1 cellular context compared by ENCODE assay signal in the genomic region with DNA sequence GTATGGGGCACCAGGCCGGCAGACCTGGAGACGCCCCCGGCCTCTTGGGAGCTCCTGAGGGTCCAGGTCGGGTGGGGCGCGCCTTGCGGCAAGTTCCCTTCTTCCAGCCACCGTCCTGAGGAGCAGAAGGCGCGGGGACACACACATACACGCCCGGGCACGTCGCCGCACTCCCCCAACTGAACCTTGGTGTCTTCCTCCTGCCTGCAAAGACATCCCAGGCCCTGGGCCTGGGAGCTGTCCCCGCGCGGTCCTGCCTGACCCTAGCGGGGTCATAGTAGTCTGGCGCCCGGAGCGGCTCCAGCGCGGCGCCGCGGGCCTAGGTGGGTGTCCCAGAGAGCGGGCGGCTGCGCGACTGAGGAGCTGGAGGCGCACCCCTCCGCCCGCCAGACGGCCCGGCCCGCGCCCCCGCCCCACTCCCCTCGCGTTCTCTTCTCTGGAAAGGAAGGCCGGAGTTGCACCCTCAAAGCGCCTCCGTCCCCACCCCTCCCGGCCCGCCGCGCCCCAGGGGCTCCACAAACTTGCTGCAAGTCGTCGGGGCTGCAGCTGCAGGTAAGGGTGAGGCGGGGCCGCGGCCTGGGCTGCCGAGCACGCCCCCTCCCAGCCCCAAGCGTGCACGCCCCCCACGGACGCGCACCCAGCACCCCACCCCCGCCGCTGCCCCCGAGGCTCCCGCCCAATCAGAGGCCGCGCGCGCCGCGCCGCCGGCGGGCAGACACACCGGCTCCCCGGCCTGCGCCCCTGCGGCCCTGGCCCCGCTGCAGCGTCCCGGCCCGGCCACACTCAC.
TF ChIP-seq lines count a peak whose summit lies in the region.

No MANE protein-coding gene starts in this region.

TF ChIP-seq in HEK293, 187 proteins besides CTCF, POLR2A, EP300 and RAD21 (continued from another document):
- TF ChIP-seq, protein P1, sequence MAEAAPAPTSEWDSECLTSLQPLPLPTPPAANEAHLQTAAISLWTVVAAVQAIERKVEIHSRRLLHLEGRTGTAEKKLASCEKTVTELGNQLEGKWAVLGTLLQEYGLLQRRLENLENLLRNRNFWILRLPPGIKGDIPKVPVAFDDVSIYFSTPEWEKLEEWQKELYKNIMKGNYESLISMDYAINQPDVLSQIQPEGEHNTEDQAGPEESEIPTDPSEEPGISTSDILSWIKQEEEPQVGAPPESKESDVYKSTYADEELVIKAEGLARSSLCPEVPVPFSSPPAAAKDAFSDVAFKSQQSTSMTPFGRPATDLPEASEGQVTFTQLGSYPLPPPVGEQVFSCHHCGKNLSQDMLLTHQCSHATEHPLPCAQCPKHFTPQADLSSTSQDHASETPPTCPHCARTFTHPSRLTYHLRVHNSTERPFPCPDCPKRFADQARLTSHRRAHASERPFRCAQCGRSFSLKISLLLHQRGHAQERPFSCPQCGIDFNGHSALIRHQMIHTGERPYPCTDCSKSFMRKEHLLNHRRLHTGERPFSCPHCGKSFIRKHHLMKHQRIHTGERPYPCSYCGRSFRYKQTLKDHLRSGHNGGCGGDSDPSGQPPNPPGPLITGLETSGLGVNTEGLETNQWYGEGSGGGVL (tag by site-specific recombination; IDR thresholded peaks at IDR 0.05), result no peak
- TF ChIP-seq ZNF670 (tag by site-specific recombination; IDR thresholded peaks at IDR 0.05; ENCODE audit: low read depth) (no peak), SP2 (tag by site-specific recombination; IDR thresholded peaks at IDR 0.05) (no peak), ZBTB7A (tag by site-specific recombination; IDR thresholded peaks at IDR 0.05; ENCODE audit: low read depth) (no peak), KLF16 (tag by site-specific recombination; IDR thresholded peaks at IDR 0.05) (no peak), ZNF335 (tag by site-specific recombination; conservative IDR thresholded peaks at IDR 0.05) (peak; percentile 32; the same call in 1 of the 2 replicates), GLIS2 (tag by site-specific recombination; IDR thresholded peaks at IDR 0.05) (0 out of 2 replicates have a peak, but pooled peaks have one; percentile 2), ZNF16 (tag by site-specific recombination; IDR thresholded peaks at IDR 0.05; ENCODE audit: low read depth) (no peak), MEIS1 (CRISPR knock-in tag; IDR thresholded peaks at IDR 0.05; ENCODE audit: borderline replicate concordance) (no peak), ZSCAN16 (tag by site-specific recombination; IDR thresholded peaks at IDR 0.05) (no peak), ZNF571 (tag by site-specific recombination; IDR thresholded peaks at IDR 0.05) (no peak), ZNF221 (tag by site-specific recombination; IDR thresholded peaks at IDR 0.05; ENCODE audit: borderline replicate concordance) (no peak), PRDM1 (tag by site-specific recombination; IDR thresholded peaks at IDR 0.05) (no peak), ZBTB17 (tag by site-specific recombination; IDR thresholded peaks at IDR 0.05) (no peak)
- TF ChIP-seq, protein P2, sequence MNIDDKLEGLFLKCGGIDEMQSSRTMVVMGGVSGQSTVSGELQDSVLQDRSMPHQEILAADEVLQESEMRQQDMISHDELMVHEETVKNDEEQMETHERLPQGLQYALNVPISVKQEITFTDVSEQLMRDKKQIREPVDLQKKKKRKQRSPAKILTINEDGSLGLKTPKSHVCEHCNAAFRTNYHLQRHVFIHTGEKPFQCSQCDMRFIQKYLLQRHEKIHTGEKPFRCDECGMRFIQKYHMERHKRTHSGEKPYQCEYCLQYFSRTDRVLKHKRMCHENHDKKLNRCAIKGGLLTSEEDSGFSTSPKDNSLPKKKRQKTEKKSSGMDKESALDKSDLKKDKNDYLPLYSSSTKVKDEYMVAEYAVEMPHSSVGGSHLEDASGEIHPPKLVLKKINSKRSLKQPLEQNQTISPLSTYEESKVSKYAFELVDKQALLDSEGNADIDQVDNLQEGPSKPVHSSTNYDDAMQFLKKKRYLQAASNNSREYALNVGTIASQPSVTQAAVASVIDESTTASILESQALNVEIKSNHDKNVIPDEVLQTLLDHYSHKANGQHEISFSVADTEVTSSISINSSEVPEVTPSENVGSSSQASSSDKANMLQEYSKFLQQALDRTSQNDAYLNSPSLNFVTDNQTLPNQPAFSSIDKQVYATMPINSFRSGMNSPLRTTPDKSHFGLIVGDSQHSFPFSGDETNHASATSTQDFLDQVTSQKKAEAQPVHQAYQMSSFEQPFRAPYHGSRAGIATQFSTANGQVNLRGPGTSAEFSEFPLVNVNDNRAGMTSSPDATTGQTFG (tag by site-specific recombination; IDR thresholded peaks at IDR 0.05; ENCODE audit: borderline replicate concordance), result no peak
- TF ChIP-seq, protein P3, sequence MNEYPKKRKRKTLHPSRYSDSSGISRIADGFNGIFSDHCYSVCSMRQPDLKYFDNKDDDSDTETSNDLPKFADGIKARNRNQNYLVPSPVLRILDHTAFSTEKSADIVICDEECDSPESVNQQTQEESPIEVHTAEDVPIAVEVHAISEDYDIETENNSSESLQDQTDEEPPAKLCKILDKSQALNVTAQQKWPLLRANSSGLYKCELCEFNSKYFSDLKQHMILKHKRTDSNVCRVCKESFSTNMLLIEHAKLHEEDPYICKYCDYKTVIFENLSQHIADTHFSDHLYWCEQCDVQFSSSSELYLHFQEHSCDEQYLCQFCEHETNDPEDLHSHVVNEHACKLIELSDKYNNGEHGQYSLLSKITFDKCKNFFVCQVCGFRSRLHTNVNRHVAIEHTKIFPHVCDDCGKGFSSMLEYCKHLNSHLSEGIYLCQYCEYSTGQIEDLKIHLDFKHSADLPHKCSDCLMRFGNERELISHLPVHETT (tag by site-specific recombination; IDR thresholded peaks at IDR 0.05), result no peak
- TF ChIP-seq, protein P4, sequence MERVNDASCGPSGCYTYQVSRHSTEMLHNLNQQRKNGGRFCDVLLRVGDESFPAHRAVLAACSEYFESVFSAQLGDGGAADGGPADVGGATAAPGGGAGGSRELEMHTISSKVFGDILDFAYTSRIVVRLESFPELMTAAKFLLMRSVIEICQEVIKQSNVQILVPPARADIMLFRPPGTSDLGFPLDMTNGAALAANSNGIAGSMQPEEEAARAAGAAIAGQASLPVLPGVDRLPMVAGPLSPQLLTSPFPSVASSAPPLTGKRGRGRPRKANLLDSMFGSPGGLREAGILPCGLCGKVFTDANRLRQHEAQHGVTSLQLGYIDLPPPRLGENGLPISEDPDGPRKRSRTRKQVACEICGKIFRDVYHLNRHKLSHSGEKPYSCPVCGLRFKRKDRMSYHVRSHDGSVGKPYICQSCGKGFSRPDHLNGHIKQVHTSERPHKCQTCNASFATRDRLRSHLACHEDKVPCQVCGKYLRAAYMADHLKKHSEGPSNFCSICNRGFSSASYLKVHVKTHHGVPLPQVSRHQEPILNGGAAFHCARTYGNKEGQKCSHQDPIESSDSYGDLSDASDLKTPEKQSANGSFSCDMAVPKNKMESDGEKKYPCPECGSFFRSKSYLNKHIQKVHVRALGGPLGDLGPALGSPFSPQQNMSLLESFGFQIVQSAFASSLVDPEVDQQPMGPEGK (tag by site-specific recombination; IDR thresholded peaks at IDR 0.05), result no peak
- TF ChIP-seq, protein P5, sequence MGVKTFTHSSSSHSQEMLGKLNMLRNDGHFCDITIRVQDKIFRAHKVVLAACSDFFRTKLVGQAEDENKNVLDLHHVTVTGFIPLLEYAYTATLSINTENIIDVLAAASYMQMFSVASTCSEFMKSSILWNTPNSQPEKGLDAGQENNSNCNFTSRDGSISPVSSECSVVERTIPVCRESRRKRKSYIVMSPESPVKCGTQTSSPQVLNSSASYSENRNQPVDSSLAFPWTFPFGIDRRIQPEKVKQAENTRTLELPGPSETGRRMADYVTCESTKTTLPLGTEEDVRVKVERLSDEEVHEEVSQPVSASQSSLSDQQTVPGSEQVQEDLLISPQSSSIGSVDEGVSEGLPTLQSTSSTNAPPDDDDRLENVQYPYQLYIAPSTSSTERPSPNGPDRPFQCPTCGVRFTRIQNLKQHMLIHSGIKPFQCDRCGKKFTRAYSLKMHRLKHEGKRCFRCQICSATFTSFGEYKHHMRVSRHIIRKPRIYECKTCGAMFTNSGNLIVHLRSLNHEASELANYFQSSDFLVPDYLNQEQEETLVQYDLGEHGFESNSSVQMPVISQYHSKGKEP (tag by site-specific recombination; IDR thresholded peaks at IDR 0.05), result 0 out of 2 replicates have a peak, but pooled peaks have one; percentile 41
